ENCODE assay signal across 18 cellular contexts in genomic region chr13:61664821-61665705, GRCh38.
DNase-seq lines count a peak whose midpoint lies in the region; ATAC-seq, FAIRE-seq and TF ChIP-seq lines count a peak whose summit lies in the region.
"Had no signal": no experiment of that assay in that cellular context is flagged by ENCODE, and none has a peak within 500 bp of the region (broad histone marks: within the 10 kb centered on the region; RNA-seq: fewer than 3 reads in every experiment).

No MANE protein-coding gene starts in this region.

- H3K27me3 ChIP-seq in endothelial cell of umbilical vein (ENCODE audit: control insufficient read depth in 2 of 2, insufficient read depth in 2 of 2, low read length in 2 of 2) (no peaks in the 10 kb centered on the region), gastroesophageal sphincter (no peaks in the 10 kb centered on the region), MM.1S (replicated peaks; ENCODE audit: insufficient read depth, low read length) (no peaks in the 10 kb centered on the region)
- H3K27me3 ChIP-seq: pancreas, SJCRH30 had no signal

- no peak for ATAC-seq in gastroesophageal sphincter
- ATAC-seq: left ventricle myocardium superior; stimulated activated naive CD8-positive, alpha-beta T cell treated with anti-CD3 and anti-CD28 coated beads, Interleukin-15, Interleukin-2, amounts not matched to agents 100 U/mL and 50 U/mL, for 24 hours had no signal

- DNase-seq in DMS53 treated with DMSO at 0.1 percent for 48 hours (lab: John Stamatoyannopoulos, UW; ENCODE audit: unreplicated experiment) (peak; percentile 59), NCI-H510A (lab: John Stamatoyannopoulos, UW) (peak; percentile 32), endothelial cell of umbilical vein (ENCODE audit: low read depth, low spot score) (no peak), neural crest cell (ENCODE audit: low read depth, low spot score) (peak; percentile 4), superior temporal gyrus (ENCODE audit: extremely low spot score) (no peak), MM.1S (no peak), NOMO-1 (lab: John Stamatoyannopoulos, UW; ENCODE audit: unreplicated experiment in 2 of 2) (no peak)
- DNase-seq: foreskin fibroblast; left ventricle myocardium superior; SJCRH30; stimulated activated CD4-positive, alpha-beta T cell treated with anti-CD3 and anti-CD28 coated beads, Interleukin-4, amount 100 ng/mL, for 24 hours; stimulated activated naive CD8-positive, alpha-beta T cell treated with anti-CD3 and anti-CD28 coated beads, Interleukin-15, Interleukin-2, amounts not matched to agents 100 U/mL and 50 U/mL, for 24 hours had no signal

- no peaks in the 10 kb centered on the region for H3K36me3 Mint-ChIP-seq in neural crest cell (ENCODE audit: low read depth)
- H3K36me3 Mint-ChIP-seq: activated naive CD4-positive, alpha-beta T cell treated with anti-CD3 and anti-CD28 coated beads, Interleukin-2, amount 50 U/mL, for 24 hours had no signal

- H3K9me2 ChIP-seq in MM.1S (replicated peaks; ENCODE audit: insufficient read depth, low read length) = no peaks in the 10 kb centered on the region

- H3K4me3 ChIP-seq in endothelial cell of umbilical vein (replicated peaks in 1 of 3; ENCODE audit: insufficient read depth in 1 of 3, low read depth in 1 of 3, low read length in 3 of 3) (no peak overlapping the region), gastroesophageal sphincter (no peak overlapping the region), MM.1S (ENCODE audit: low read length) (no peak overlapping the region)
- H3K4me3 ChIP-seq: pancreas, SJCRH30 had no signal

- no peak for TF ChIP-seq POLR2A in endothelial cell of umbilical vein (IDR thresholded peaks at IDR 0.05; ENCODE audit: low read depth, low read length)
- TF ChIP-seq POLR2A in gastroesophageal sphincter (IDR thresholded peaks at IDR 0.05) = no peak

- WGBS in gastroesophageal sphincter (ENCODE audit: low coverage in 1 of 2), 2 donors = 75 to 90% methylated on average over 3 to 8 of the region's 11 CpGs

- no peaks in the 10 kb centered on the region for H3K9me1 ChIP-seq in endothelial cell of umbilical vein (replicated peaks; ENCODE audit: control insufficient read depth, extremely low read depth, insufficient read depth, low read length)

- no peak for FAIRE-seq in endothelial cell of umbilical vein (lab: Jason Lieb, UNC)
- FAIRE-seq: G401.6, GM18507, pancreas had no signal

- peak overlapping the region; percentile 45 for H3K27ac Mint-ChIP-seq in neural crest cell (ENCODE audit: unreplicated experiment)
- H3K27ac Mint-ChIP-seq: activated naive CD4-positive, alpha-beta T cell treated with anti-CD3 and anti-CD28 coated beads, Interleukin-2, amount 50 U/mL, for 24 hours had no signal

- POLR2A ChIA-PET in endothelial cell of umbilical vein (lab: Charles Lee) = no interaction called here

- peaks cover 21% of the 10 kb centered on the region for H3K4me1 Mint-ChIP-seq in neural crest cell
- H3K4me1 Mint-ChIP-seq: activated naive CD4-positive, alpha-beta T cell treated with anti-CD3 and anti-CD28 coated beads, Interleukin-2, amount 50 U/mL, for 24 hours had no signal

- dilution Hi-C loops in endothelial cell of umbilical vein (cut with MboI; ENCODE audit: extremely low pct_ligation_motif_present, low sequenced_read_pairs) = no loop called here

- H3K27ac ChIP-seq in endothelial cell of umbilical vein (ENCODE audit: insufficient read depth, low read depth, low read length) = no peak overlapping the region
- no peak overlapping the region for H3K27ac ChIP-seq in gastroesophageal sphincter
- H3K27ac ChIP-seq in MM.1S (ENCODE audit: low read length) = no peak overlapping the region
- H3K27ac ChIP-seq: KMS-11, pancreas, SJCRH30 had no signal

- BruUV-seq in endothelial cell of umbilical vein (replicated peaks; lab: Mats Ljungman, UMichigan) = no TSS peak

- H3F3A ChIP-seq in MM.1S (ENCODE audit: insufficient read depth, low read length) = no peaks in the 10 kb centered on the region

- no peaks in the 10 kb centered on the region for H3K9me3 ChIP-seq in endothelial cell of umbilical vein (replicated peaks; ENCODE audit: control insufficient read depth, insufficient read depth, low read length)
- no peaks in the 10 kb centered on the region for H3K9me3 ChIP-seq in gastroesophageal sphincter
- H3K9me3 ChIP-seq in MM.1S (replicated peaks; ENCODE audit: insufficient read depth, low read length) = no peaks in the 10 kb centered on the region
- H3K9me3 ChIP-seq: pancreas, SJCRH30 had no signal

- H3K4me2 ChIP-seq in endothelial cell of umbilical vein (ENCODE audit: insufficient read depth, low read length) (no peak overlapping the region), MM.1S (ENCODE audit: low read depth, low read length) (no peak overlapping the region)
- H3K4me2 ChIP-seq: KMS-11 had no signal

- no peak for TF ChIP-seq EP300 in gastroesophageal sphincter (IDR thresholded peaks at IDR 0.05)

- no peaks in the 10 kb centered on the region for H3K36me3 ChIP-seq in endothelial cell of umbilical vein (ENCODE audit: control insufficient read depth in 2 of 2, extremely low read depth in 1 of 2, insufficient read depth in 2 of 2, low read length in 2 of 2)
- H3K36me3 ChIP-seq in gastroesophageal sphincter = no peaks in the 10 kb centered on the region
- H3K36me3 ChIP-seq in MM.1S (replicated peaks; ENCODE audit: insufficient read depth, low read length) = no peaks in the 10 kb centered on the region
- H3K36me3 ChIP-seq: pancreas, SJCRH30 had no signal

- H3K4me1 ChIP-seq in endothelial cell of umbilical vein (ENCODE audit: control insufficient read depth, extremely low read depth, insufficient read depth, low read length) (no peaks in the 10 kb centered on the region), gastroesophageal sphincter (no peaks in the 10 kb centered on the region), MM.1S (ENCODE audit: low read length) (no peaks in the 10 kb centered on the region)
- H3K4me1 ChIP-seq: pancreas, SJCRH30 had no signal

- no peak for TF ChIP-seq CTCF in endothelial cell of umbilical vein (IDR thresholded peaks at IDR 0.05; ENCODE audit: extremely low read depth in 1 of 2, insufficient read depth in 1 of 2, low read depth in 1 of 2, low read length in 2 of 2)
- no peak for TF ChIP-seq CTCF in neural crest cell (conservative IDR thresholded peaks at IDR 0.05)
- TF ChIP-seq CTCF in gastroesophageal sphincter (IDR thresholded peaks at IDR 0.05) = no peak
- no peak for TF ChIP-seq CTCF in MM.1S (IDR thresholded peaks at IDR 0.05; ENCODE audit: low read length)

- no peak overlapping the region for H2AFZ ChIP-seq in endothelial cell of umbilical vein (ENCODE audit: low read depth, low read length)
- no peak overlapping the region for H2AFZ ChIP-seq in MM.1S (ENCODE audit: low read length)

- CTCF ChIA-PET in endothelial cell of umbilical vein (lab: Charles Lee) = no interaction called here

- no peak overlapping the region for H3K4me3 Mint-ChIP-seq in neural crest cell
- H3K4me3 Mint-ChIP-seq: activated naive CD4-positive, alpha-beta T cell treated with anti-CD3 and anti-CD28 coated beads, Interleukin-2, amount 50 U/mL, for 24 hours had no signal

- no peaks in the 10 kb centered on the region for H4K20me1 ChIP-seq in endothelial cell of umbilical vein (replicated peaks; ENCODE audit: control insufficient read depth, extremely low read depth, insufficient read depth, low read length)
- H4K20me1 ChIP-seq in MM.1S (ENCODE audit: insufficient read depth, low read length) = no peaks in the 10 kb centered on the region

- H3K79me2 ChIP-seq in endothelial cell of umbilical vein (ENCODE audit: control insufficient read depth, insufficient read depth, low read length) = no peaks in the 10 kb centered on the region
- no peaks in the 10 kb centered on the region for H3K79me2 ChIP-seq in MM.1S (ENCODE audit: low read length)

- no peaks in the 10 kb centered on the region for H3K27me3 Mint-ChIP-seq in neural crest cell (ENCODE audit: low read depth)
- H3K27me3 Mint-ChIP-seq: activated naive CD4-positive, alpha-beta T cell treated with anti-CD3 and anti-CD28 coated beads, Interleukin-2, amount 50 U/mL, for 24 hours had no signal

- no peaks in the 10 kb centered on the region for H3K9me3 Mint-ChIP-seq in neural crest cell
- H3K9me3 Mint-ChIP-seq: activated naive CD4-positive, alpha-beta T cell treated with anti-CD3 and anti-CD28 coated beads, Interleukin-2, amount 50 U/mL, for 24 hours had no signal

- no peak overlapping the region for H3K9ac ChIP-seq in endothelial cell of umbilical vein (replicated peaks; ENCODE audit: extremely low read depth, insufficient read depth, low read length)
- H3K9ac ChIP-seq in MM.1S (ENCODE audit: low read length) = no peak overlapping the region
- H3K9ac ChIP-seq: KMS-11 had no signal

- intact Hi-C loops in endothelial cell of umbilical vein (cut with micrococcal nuclease) = no loop called here

TF ChIP-seq in endothelial cell of umbilical vein, 7 proteins besides CTCF, POLR2A, EP300 and RAD21:
- peak; percentile 23 for TF ChIP-seq POLR2AphosphoS5 (IDR thresholded peaks at IDR 0.05; ENCODE audit: insufficient read depth, low read depth, low read length)
- TF ChIP-seq, protein P1, sequence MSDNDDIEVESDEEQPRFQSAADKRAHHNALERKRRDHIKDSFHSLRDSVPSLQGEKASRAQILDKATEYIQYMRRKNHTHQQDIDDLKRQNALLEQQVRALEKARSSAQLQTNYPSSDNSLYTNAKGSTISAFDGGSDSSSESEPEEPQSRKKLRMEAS (IDR thresholded peaks at IDR 0.05; ENCODE audit: insufficient read depth, insufficient read length) = no peak
TF ChIP-seq in endothelial cell of umbilical vein: peak in this region for 1.

Comparison
In these comparisons a context has a peak if more than half of its experiments do, and no peak if none do; other contexts are left out.
1. DNase-seq: peak in DMS53 treated with DMSO at 0.1 percent for 48 hours (single experiment), NCI-H510A (single experiment) and neural crest cell (single experiment); none in endothelial cell of umbilical vein (single experiment), superior temporal gyrus (single experiment), MM.1S (single experiment) and NOMO-1 (0 of 2).